ENCODE assay signal across 7 cellular contexts in the genomic region with DNA sequence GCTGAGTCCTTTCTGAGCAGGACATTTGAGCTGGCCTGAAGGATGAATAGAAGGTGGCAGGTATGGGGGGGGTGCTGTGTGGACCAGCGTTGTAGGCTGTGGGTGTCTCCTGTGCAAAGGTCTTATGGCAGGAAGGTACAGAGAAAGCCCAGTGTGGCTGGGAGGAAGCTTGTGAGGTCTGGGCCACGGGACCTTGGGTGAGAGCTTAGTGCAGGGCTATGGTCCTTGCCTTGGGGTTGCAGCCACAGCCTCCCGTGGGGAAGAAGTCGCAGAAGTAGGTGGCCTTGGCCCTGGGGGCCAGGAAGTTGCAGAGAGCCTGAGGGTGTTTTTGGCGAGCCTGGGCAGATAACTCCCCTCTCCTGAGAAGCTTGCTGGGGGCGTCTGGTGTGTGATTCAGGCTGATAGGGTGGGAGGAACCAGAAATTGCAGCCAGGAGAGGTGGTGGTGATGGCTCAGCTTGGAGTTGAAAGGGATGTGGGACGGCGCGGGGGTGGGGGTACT. TPM values are rescaled to one million over a fixed set of nuclear protein-coding genes. Genes with fewer than 3 reads are reported as not detected.
DNase-seq lines count a peak whose midpoint lies in the region; FAIRE-seq and TF ChIP-seq lines count a peak whose summit lies in the region.

No MANE protein-coding gene starts in this region.

- H2BK20ac ChIP-seq in H1 (ENCODE audit: low read length) = 0 out of 2 replicates have a peak overlapping the region, but pooled peaks have one; percentile 61

- no peaks in the 10 kb centered on the region; a peak in 1 of 4 replicates for H3K9me3 ChIP-seq in H1 (ENCODE audit: insufficient read depth in 2 of 2, low read depth in 1 of 2, low read length in 1 of 2)

- H2BK5ac ChIP-seq in H1 (ENCODE audit: low read depth, low read length) = peak overlapping the region; percentile 90; the same call in 1 of the 2 replicates

- H3K4me3 ChIP-seq in H1 (ENCODE audit: extremely low read depth in 1 of 4, insufficient read depth in 2 of 4, low read depth in 3 of 4, low read length in 4 of 4) = peak overlapping the region; percentile 73 to 80 (median 77)

- H3K79me1 ChIP-seq in H1 (ENCODE audit: low read depth, low read length) = peaks cover 14% of the 10 kb centered on the region

- H3K23me2 ChIP-seq in H1 (ENCODE audit: low read depth, low read length) = peaks cover 32% of the 10 kb centered on the region

- WGBS in H1 (ENCODE audit: extremely low coverage in 1 of 2, insufficient coverage in 1 of 2, insufficient read length in 1 of 2, insufficient replicate concordance in 2 of 2, low coverage in 1 of 2, low lambda C conversion rate in 2 of 2, missing lambda C conversion rate in 1 of 2), 2 experiments = 34% methylated on average over 6 of the region's 9 CpGs; no CpG with 5 or more reads in 1 of the 2 experiments

- H3K4ac ChIP-seq in H1 (replicated peaks; ENCODE audit: insufficient read length, low read depth, low read length) = peak overlapping the region; percentile 96

- no peak for TF ChIP-seq RAD21 in H1 (IDR thresholded peaks at IDR 0.05 in 1 of 2, conservative IDR thresholded peaks at IDR 0.05 in 1 of 2; ENCODE audit: low read depth in 2 of 2, low read length in 2 of 2)

- no peak for TF ChIP-seq CTCF in RWPE1 (conservative IDR thresholded peaks at IDR 0.05; ENCODE audit: low read depth)
- no peak for TF ChIP-seq CTCF in H1 (IDR thresholded peaks at IDR 0.05; ENCODE audit: control extremely low read depth in 1 of 3, insufficient read depth in 1 of 3, low read depth in 1 of 3, low read length in 3 of 3)
- no peak for TF ChIP-seq CTCF in nephron progenitor cell (IDR thresholded peaks at IDR 0.05)

- peak overlapping the region; percentile 36; the same call in 1 of the 2 replicates for H4K8ac ChIP-seq in H1 (ENCODE audit: extremely low read depth, insufficient read depth, low read length)

- no peaks in the 10 kb centered on the region for H3K9me3 Mint-ChIP-seq in nephron progenitor cell

- CTCF ChIA-PET in RWPE1 (lab: Yijun Ruan, JAX) (interaction anchor here (0.6 to 1.5 kb wide), 6 partner anchors 65 to 302 kb away, joined by 3 to 6 read pairs (median 4); no protein-coding TSS in a partner anchor), H1 (lab: Charles Lee; ENCODE audit: partially characterized antibody) (interaction anchor here (0.7 to 2.1 kb wide), 16 partner anchors 15 to 677 kb away, joined by 3 to 8 read pairs (median 4); no protein-coding TSS in a partner anchor)

- peak overlapping the region; percentile 93 for H3K4me3 Mint-ChIP-seq in nephron progenitor cell

- peak overlapping the region; percentile 97 for H3K27ac Mint-ChIP-seq in nephron progenitor cell

- H4K20me1 ChIP-seq in H1 (replicated peaks in 1 of 2; ENCODE audit: control insufficient read depth in 1 of 2, insufficient read depth in 2 of 2, low read length in 2 of 2) = peaks cover 16 to 32% of the 10 kb centered on the region in 2 experiments

- peak; percentile 73 for DNase-seq in RWPE1 (ENCODE audit: low spot score)
- DNase-seq in H1 (ENCODE audit: low read depth in 1 of 2, low spot score in 2 of 2) = no peak
- DNase-seq in nephron progenitor cell = no peak
- DNase-seq in DMS114 treated with DMSO at 0.1 percent for 48 hours (lab: John Stamatoyannopoulos, UW; ENCODE audit: unreplicated experiment) = no peak
- no peak for DNase-seq in cerebellum (ENCODE audit: low spot score)
- DNase-seq in stimulated activated naive CD4-positive, alpha-beta T cell (lab: John Stamatoyannopoulos, UW) = no peak

- H3K23ac ChIP-seq in H1 (ENCODE audit: insufficient read length) = no peak overlapping the region

- no peak for FAIRE-seq in H1 (lab: Jason Lieb, UNC)

- peak overlapping the region; percentile 56 for H3K56ac ChIP-seq in H1 (replicated peaks; ENCODE audit: insufficient read length, low read depth, low read length)

- peaks cover 4% of the 10 kb centered on the region for H3K27me3 Mint-ChIP-seq in nephron progenitor cell (ENCODE audit: low read depth, poor library complexity)

- no peak overlapping the region for H2AFZ ChIP-seq in H1 (ENCODE audit: low read length)

- H3K14ac ChIP-seq in H1 (ENCODE audit: insufficient read length) = no peak overlapping the region

- H4K91ac ChIP-seq in H1 (replicated peaks; ENCODE audit: insufficient read length, low read length) = peak overlapping the region; percentile 91

- H3K9ac ChIP-seq in H1 (replicated peaks in 1 of 4; ENCODE audit: extremely low read depth in 1 of 4, low read depth in 3 of 4, low read length in 3 of 4) = peak overlapping the region in 3 of 4 experiments; percentile 1 to 85 (median 34); a peak in 6 of 7 replicates

- H2AK5ac ChIP-seq in H1 (ENCODE audit: low read depth, low read length) = peak overlapping the region; percentile 94

- no peaks in the 10 kb centered on the region for H3K36me3 ChIP-seq in H1 (ENCODE audit: control insufficient read depth in 2 of 4, insufficient read depth in 4 of 4, low read length in 3 of 4)

- H2BK15ac ChIP-seq in H1 (ENCODE audit: low read length) = no peak overlapping the region; the same call in 1 of the 2 replicates

- no peak for TF ChIP-seq EP300 in H1 (IDR thresholded peaks at IDR 0.05; ENCODE audit: borderline replicate concordance in 1 of 2, low read depth in 2 of 2, low read length in 2 of 2)

- peaks cover 21 to 70% of the 10 kb centered on the region in 2 experiments for H3K79me2 ChIP-seq in H1 (ENCODE audit: control insufficient read depth in 1 of 2, insufficient read depth in 2 of 2, low read length in 2 of 2)

- H2BK120ac ChIP-seq in H1 (replicated peaks; ENCODE audit: low read depth, low read length) = peak overlapping the region; percentile 80

- H3K27me3 ChIP-seq in H1 (replicated peaks in 1 of 4; ENCODE audit: control insufficient read depth in 3 of 4, extremely low read depth in 1 of 4, insufficient read depth in 3 of 4, low read length in 3 of 4) = peaks cover 0 to 15% (median 8%) of the 10 kb centered on the region in 4 experiments; a peak in 3 of 7 replicates

- H3K4me1 ChIP-seq in H1 (replicated peaks in 1 of 4; ENCODE audit: control insufficient read depth in 3 of 4, insufficient read depth in 4 of 4, low read length in 3 of 4) = peaks cover 0 to 44% (median 37%) of the 10 kb centered on the region in 4 experiments; a peak in 6 of 7 replicates

- peak overlapping the region; percentile 93 to 95 for H3K4me2 ChIP-seq in H1 (ENCODE audit: insufficient read depth in 1 of 2, low read depth in 2 of 2, low read length in 2 of 2)

- peaks cover 22% of the 10 kb centered on the region for H3K36me3 Mint-ChIP-seq in nephron progenitor cell (ENCODE audit: low read depth)

- H2BK12ac ChIP-seq in H1 (ENCODE audit: low read depth, low read length) = peak overlapping the region; percentile 87; the same call in 1 of the 2 replicates

- peak overlapping the region; percentile 0 for H4K5ac ChIP-seq in H1 (ENCODE audit: insufficient read length, low read depth, low read length)

- H3K27ac ChIP-seq in RWPE1 (peak overlapping the region; percentile 99), H1 (ENCODE audit: low read depth, low read length) (no peak overlapping the region)

- H3K18ac ChIP-seq in H1 (ENCODE audit: extremely low read depth, low read length) = peak overlapping the region; percentile 95

- H3K4me1 Mint-ChIP-seq in nephron progenitor cell = peaks cover 55% of the 10 kb centered on the region

- POLR2A ChIA-PET in RWPE1 (lab: Yijun Ruan, JAX; ENCODE audit: low non-redundant PET) (interaction anchor here (0.6 kb wide), 1 partner anchor 69 kb away, joined by 6 read pairs; no protein-coding TSS in a partner anchor), H1 (lab: Charles Lee; ENCODE audit: partially characterized antibody) (interaction anchor here (0.8 to 2.1 kb wide), 11 partner anchors 10 to 820 kb away, joined by 3 to 8 read pairs (median 4); a partner anchor contains a TSS)

- TF ChIP-seq POLR2A in GM19193 (IDR thresholded peaks at IDR 0.05; ENCODE audit: extremely low read depth, insufficient read depth, insufficient read length) (peak; percentile 1), H1 (IDR thresholded peaks at IDR 0.05; ENCODE audit: control extremely low read depth in 1 of 2, low read depth in 2 of 2, low read length in 2 of 2) (no peak; a peak in 1 of 3 replicates)

TF ChIP-seq in H1, 55 proteins besides CTCF, POLR2A, EP300 and RAD21:
- TF ChIP-seq CHD1 (IDR thresholded peaks at IDR 0.05; ENCODE audit: low read depth, low read length) = no peak
- TF ChIP-seq, protein P1, sequence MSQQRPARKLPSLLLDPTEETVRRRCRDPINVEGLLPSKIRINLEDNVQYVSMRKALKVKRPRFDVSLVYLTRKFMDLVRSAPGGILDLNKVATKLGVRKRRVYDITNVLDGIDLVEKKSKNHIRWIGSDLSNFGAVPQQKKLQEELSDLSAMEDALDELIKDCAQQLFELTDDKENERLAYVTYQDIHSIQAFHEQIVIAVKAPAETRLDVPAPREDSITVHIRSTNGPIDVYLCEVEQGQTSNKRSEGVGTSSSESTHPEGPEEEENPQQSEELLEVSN (IDR thresholded peaks at IDR 0.05) = no peak

RNA-seq across cellular contexts. Expression of a gene that starts 3.0 kb away (rescaled TPM):
- total RNA-seq in H1 (2021; fragmentation: NEBNext Ultra II Directional; extraction: Animal tissue kit (Norgen Biotek cat#: 25700)) = 300 and 304 TPM in 2 replicates
- polyA plus RNA-seq in H1 (2011; rRNA removed) = 220 and 354 TPM in 2 replicates
- polyA plus RNA-seq in H1 (2011; cell fraction: cytosol; rRNA removed) = 162 TPM
- polyA plus RNA-seq in H1 (2011; cell fraction: nucleus; rRNA removed) = 211 TPM
- 134 to 263 TPM (median 248 TPM) in 4 replicates for polyA plus RNA-seq in H1 (2012, experiment 1 of 2)
- polyA plus RNA-seq in H1 (2012, experiment 2 of 2) = 286 TPM
- polyA plus RNA-seq in H1 (2013, experiment 1 of 2) = 278 TPM
- 278 TPM for polyA plus RNA-seq in H1 (2013, experiment 2 of 2)
- polyA minus RNA-seq in H1 (2011; rRNA and poly(A)+ RNA removed) = 63.6 and 68.5 TPM in 2 replicates
- 239 TPM for polyA minus RNA-seq in H1 (2011; cell fraction: cytosol; rRNA and poly(A)+ RNA removed)
- polyA minus RNA-seq in H1 (2011; cell fraction: nucleus; rRNA and poly(A)+ RNA removed) = 150 TPM
- 136 TPM for total RNA-seq in cerebellum
